ENCODE assay signal across 1 cellular context in the genomic region with DNA sequence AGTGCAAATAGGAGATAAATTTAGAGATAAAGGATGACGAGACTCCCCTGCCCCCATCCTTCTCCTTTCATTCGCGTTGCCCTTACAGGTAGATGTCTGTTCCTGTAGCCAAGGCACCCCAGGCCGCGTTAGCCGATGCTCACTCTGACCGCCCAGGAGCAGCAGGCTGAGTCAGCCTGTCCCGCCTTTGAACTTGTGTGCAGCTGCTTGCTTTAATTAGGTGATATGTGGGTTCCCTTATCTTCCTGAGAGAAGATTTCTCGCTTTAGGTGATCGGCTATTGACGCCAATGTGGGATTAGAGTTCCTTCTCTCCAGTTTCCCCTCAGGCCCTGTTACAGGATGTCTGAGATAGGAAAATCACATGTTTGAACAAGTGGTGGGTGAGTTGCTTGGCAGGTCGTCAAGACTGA.
TF ChIP-seq lines count a peak whose summit lies in the region.

No MANE protein-coding gene starts in this region.

TF ChIP-seq in K562, 482 proteins besides CTCF, POLR2A, EP300 and RAD21 (continued from another document and continues in another):
- TF ChIP-seq, protein P1, sequence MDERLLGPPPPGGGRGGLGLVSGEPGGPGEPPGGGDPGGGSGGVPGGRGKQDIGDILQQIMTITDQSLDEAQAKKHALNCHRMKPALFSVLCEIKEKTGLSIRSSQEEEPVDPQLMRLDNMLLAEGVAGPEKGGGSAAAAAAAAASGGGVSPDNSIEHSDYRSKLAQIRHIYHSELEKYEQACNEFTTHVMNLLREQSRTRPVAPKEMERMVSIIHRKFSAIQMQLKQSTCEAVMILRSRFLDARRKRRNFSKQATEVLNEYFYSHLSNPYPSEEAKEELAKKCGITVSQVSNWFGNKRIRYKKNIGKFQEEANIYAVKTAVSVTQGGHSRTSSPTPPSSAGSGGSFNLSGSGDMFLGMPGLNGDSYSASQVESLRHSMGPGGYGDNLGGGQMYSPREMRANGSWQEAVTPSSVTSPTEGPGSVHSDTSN (CRISPR knock-in tag; IDR thresholded peaks at IDR 0.05; ENCODE audit: low read depth), result no peak
- TF ChIP-seq, protein P1 (tag; conservative IDR thresholded peaks at IDR 0.05; ENCODE audit: low read depth), result no peak
- TF ChIP-seq PTTG1 (tag; IDR thresholded peaks at IDR 0.05; ENCODE audit: low read depth) (no peak), ZNF436 (CRISPR knock-in tag; IDR thresholded peaks at IDR 0.05) (no peak), ZNF23 (CRISPR knock-in tag; IDR thresholded peaks at IDR 0.05) (no peak), KDM5B (IDR thresholded peaks at IDR 0.05; ENCODE audit: insufficient replicate concordance, low read depth, low read length) (no peak), EP400 (IDR thresholded peaks at IDR 0.05) (no peak), SP1 (CRISPR knock-in tag; IDR thresholded peaks at IDR 0.05) (no peak), PHB (CRISPR knock-in tag; IDR thresholded peaks at IDR 0.05) (no peak), ZNF830 (CRISPR knock-in tag; IDR thresholded peaks at IDR 0.05) (no peak), HDGF (IDR thresholded peaks at IDR 0.05) (no peak), GATA2 (CRISPR knock-in tag; IDR thresholded peaks at IDR 0.05) (peak; percentile 50; the same call in 1 of the 2 replicates), HDAC3 (IDR thresholded peaks at IDR 0.05; ENCODE audit: borderline replicate concordance, partially characterized antibody) (no peak), EGR1 (conservative IDR thresholded peaks at IDR 0.05) (no peak), EWSR1 (IDR thresholded peaks at IDR 0.05; ENCODE audit: borderline replicate concordance, low read depth, partially characterized antibody) (no peak), HMGN3 (IDR thresholded peaks at IDR 0.05; ENCODE audit: borderline replicate concordance, extremely low read depth, insufficient read length, low read depth, low read length) (no peak), SRSF1 (IDR thresholded peaks at IDR 0.05; ENCODE audit: low read depth, low read length) (no peak), CBX1 (IDR thresholded peaks at IDR 0.05; ENCODE audit: low read depth) (no peak), ZNF41 (CRISPR knock-in tag; conservative IDR thresholded peaks at IDR 0.05) (no peak), RBM39 (optimal IDR thresholded peaks at IDR 0.05; ENCODE audit: low read depth, low read length) (no peak), SAFB (IDR thresholded peaks at IDR 0.05; ENCODE audit: borderline replicate concordance, low read depth, low read length) (no peak), TCF7 (IDR thresholded peaks at IDR 0.05; ENCODE audit: borderline replicate concordance) (peak; percentile 87; the same call in 1 of the 2 replicates), NEUROD1 (IDR thresholded peaks at IDR 0.05; ENCODE audit: borderline replicate concordance, low read depth, low read length, partially characterized antibody) (no peak), BCL6 (CRISPR knock-in tag; IDR thresholded peaks at IDR 0.05) (no peak), SMARCA5 (IDR thresholded peaks at IDR 0.05) (no peak), BMI1 (IDR thresholded peaks at IDR 0.05; ENCODE audit: low read length) (no peak), ZNF24 (IDR thresholded peaks at IDR 0.05) (no peak), ZC3H11A (IDR thresholded peaks at IDR 0.05; ENCODE audit: low read depth, low read length) (no peak), SMARCC2 (IDR thresholded peaks at IDR 0.05; ENCODE audit: low read depth) (no peak), PHB2 (IDR thresholded peaks at IDR 0.05; ENCODE audit: low read depth) (no peak), NR2F6 (CRISPR knock-in tag; IDR thresholded peaks at IDR 0.05) (no peak), DIDO1 (tag; IDR thresholded peaks at IDR 0.05; ENCODE audit: low read depth) (no peak), L3MBTL2 (IDR thresholded peaks at IDR 0.05) (no peak), ZNF445 (CRISPR knock-in tag; IDR thresholded peaks at IDR 0.05; ENCODE audit: low read depth) (no peak), CXXC5 (CRISPR knock-in tag; IDR thresholded peaks at IDR 0.05) (peak; percentile 59), ZNF778 (CRISPR knock-in tag; IDR thresholded peaks at IDR 0.05) (no peak), TAF1 (IDR thresholded peaks at IDR 0.05; ENCODE audit: control insufficient read depth, extremely low read depth, insufficient read depth, low read length, severe bottlenecking) (no peak), FOXM1 (IDR thresholded peaks at IDR 0.05; ENCODE audit: low read depth) (no peak), FOXM1 (CRISPR knock-in tag; IDR thresholded peaks at IDR 0.05; ENCODE audit: low read depth) (no peak), POLR2AphosphoS5 (IDR thresholded peaks at IDR 0.05; ENCODE audit: control insufficient read depth, insufficient read depth, low read depth, low read length) (peak; percentile 30; the same call in 1 of the 2 replicates), ZZZ3 (IDR thresholded peaks at IDR 0.05) (no peak), PHF20 (IDR thresholded peaks at IDR 0.05; ENCODE audit: partially characterized antibody) (no peak), ZNF644 (tag; IDR thresholded peaks at IDR 0.05; ENCODE audit: low read depth) (no peak), NFE2L1 (tag; IDR thresholded peaks at IDR 0.05; ENCODE audit: borderline replicate concordance, low read depth) (no peak), E2F3 (CRISPR knock-in tag; IDR thresholded peaks at IDR 0.05) (no peak), JUND (IDR thresholded peaks at IDR 0.05; ENCODE audit: borderline replicate concordance, low read depth, low read length) (peak; percentile 67), JUND (tag; IDR thresholded peaks at IDR 0.05; ENCODE audit: borderline replicate concordance, low read depth, low read length) (peak; percentile 83; the same call in 1 of the 3 replicates), RB1 (IDR thresholded peaks at IDR 0.05; ENCODE audit: low read depth) (no peak), TAF9B (IDR thresholded peaks at IDR 0.05; ENCODE audit: partially characterized antibody) (no peak)
- TF ChIP-seq, protein P2, sequence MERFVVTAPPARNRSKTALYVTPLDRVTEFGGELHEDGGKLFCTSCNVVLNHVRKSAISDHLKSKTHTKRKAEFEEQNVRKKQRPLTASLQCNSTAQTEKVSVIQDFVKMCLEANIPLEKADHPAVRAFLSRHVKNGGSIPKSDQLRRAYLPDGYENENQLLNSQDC (CRISPR knock-in tag; IDR thresholded peaks at IDR 0.05), result no peak
- TF ChIP-seq, protein P3, sequence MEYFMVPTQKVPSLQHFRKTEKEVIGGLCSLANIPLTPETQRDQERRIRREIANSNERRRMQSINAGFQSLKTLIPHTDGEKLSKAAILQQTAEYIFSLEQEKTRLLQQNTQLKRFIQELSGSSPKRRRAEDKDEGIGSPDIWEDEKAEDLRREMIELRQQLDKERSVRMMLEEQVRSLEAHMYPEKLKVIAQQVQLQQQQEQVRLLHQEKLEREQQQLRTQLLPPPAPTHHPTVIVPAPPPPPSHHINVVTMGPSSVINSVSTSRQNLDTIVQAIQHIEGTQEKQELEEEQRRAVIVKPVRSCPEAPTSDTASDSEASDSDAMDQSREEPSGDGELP (CRISPR knock-in tag; IDR thresholded peaks at IDR 0.05; ENCODE audit: borderline replicate concordance), result peak; percentile 75; the same call in 1 of the 2 replicates
- TF ChIP-seq, protein P4, sequence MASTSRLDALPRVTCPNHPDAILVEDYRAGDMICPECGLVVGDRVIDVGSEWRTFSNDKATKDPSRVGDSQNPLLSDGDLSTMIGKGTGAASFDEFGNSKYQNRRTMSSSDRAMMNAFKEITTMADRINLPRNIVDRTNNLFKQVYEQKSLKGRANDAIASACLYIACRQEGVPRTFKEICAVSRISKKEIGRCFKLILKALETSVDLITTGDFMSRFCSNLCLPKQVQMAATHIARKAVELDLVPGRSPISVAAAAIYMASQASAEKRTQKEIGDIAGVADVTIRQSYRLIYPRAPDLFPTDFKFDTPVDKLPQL (IDR thresholded peaks at IDR 0.05; ENCODE audit: extremely low read depth, insufficient read length), result no peak
- TF ChIP-seq, protein P5, sequence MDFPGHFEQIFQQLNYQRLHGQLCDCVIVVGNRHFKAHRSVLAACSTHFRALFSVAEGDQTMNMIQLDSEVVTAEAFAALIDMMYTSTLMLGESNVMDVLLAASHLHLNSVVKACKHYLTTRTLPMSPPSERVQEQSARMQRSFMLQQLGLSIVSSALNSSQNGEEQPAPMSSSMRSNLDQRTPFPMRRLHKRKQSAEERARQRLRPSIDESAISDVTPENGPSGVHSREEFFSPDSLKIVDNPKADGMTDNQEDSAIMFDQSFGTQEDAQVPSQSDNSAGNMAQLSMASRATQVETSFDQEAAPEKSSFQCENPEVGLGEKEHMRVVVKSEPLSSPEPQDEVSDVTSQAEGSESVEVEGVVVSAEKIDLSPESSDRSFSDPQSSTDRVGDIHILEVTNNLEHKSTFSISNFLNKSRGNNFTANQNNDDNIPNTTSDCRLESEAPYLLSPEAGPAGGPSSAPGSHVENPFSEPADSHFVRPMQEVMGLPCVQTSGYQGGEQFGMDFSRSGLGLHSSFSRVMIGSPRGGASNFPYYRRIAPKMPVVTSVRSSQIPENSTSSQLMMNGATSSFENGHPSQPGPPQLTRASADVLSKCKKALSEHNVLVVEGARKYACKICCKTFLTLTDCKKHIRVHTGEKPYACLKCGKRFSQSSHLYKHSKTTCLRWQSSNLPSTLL (IDR thresholded peaks at IDR 0.05), result no peak
- TF ChIP-seq, protein P6, sequence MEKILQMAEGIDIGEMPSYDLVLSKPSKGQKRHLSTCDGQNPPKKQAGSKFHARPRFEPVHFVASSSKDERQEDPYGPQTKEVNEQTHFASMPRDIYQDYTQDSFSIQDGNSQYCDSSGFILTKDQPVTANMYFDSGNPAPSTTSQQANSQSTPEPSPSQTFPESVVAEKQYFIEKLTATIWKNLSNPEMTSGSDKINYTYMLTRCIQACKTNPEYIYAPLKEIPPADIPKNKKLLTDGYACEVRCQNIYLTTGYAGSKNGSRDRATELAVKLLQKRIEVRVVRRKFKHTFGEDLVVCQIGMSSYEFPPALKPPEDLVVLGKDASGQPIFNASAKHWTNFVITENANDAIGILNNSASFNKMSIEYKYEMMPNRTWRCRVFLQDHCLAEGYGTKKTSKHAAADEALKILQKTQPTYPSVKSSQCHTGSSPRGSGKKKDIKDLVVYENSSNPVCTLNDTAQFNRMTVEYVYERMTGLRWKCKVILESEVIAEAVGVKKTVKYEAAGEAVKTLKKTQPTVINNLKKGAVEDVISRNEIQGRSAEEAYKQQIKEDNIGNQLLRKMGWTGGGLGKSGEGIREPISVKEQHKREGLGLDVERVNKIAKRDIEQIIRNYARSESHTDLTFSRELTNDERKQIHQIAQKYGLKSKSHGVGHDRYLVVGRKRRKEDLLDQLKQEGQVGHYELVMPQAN (IDR thresholded peaks at IDR 0.05; ENCODE audit: borderline replicate concordance), result no peak
- TF ChIP-seq, protein P7, sequence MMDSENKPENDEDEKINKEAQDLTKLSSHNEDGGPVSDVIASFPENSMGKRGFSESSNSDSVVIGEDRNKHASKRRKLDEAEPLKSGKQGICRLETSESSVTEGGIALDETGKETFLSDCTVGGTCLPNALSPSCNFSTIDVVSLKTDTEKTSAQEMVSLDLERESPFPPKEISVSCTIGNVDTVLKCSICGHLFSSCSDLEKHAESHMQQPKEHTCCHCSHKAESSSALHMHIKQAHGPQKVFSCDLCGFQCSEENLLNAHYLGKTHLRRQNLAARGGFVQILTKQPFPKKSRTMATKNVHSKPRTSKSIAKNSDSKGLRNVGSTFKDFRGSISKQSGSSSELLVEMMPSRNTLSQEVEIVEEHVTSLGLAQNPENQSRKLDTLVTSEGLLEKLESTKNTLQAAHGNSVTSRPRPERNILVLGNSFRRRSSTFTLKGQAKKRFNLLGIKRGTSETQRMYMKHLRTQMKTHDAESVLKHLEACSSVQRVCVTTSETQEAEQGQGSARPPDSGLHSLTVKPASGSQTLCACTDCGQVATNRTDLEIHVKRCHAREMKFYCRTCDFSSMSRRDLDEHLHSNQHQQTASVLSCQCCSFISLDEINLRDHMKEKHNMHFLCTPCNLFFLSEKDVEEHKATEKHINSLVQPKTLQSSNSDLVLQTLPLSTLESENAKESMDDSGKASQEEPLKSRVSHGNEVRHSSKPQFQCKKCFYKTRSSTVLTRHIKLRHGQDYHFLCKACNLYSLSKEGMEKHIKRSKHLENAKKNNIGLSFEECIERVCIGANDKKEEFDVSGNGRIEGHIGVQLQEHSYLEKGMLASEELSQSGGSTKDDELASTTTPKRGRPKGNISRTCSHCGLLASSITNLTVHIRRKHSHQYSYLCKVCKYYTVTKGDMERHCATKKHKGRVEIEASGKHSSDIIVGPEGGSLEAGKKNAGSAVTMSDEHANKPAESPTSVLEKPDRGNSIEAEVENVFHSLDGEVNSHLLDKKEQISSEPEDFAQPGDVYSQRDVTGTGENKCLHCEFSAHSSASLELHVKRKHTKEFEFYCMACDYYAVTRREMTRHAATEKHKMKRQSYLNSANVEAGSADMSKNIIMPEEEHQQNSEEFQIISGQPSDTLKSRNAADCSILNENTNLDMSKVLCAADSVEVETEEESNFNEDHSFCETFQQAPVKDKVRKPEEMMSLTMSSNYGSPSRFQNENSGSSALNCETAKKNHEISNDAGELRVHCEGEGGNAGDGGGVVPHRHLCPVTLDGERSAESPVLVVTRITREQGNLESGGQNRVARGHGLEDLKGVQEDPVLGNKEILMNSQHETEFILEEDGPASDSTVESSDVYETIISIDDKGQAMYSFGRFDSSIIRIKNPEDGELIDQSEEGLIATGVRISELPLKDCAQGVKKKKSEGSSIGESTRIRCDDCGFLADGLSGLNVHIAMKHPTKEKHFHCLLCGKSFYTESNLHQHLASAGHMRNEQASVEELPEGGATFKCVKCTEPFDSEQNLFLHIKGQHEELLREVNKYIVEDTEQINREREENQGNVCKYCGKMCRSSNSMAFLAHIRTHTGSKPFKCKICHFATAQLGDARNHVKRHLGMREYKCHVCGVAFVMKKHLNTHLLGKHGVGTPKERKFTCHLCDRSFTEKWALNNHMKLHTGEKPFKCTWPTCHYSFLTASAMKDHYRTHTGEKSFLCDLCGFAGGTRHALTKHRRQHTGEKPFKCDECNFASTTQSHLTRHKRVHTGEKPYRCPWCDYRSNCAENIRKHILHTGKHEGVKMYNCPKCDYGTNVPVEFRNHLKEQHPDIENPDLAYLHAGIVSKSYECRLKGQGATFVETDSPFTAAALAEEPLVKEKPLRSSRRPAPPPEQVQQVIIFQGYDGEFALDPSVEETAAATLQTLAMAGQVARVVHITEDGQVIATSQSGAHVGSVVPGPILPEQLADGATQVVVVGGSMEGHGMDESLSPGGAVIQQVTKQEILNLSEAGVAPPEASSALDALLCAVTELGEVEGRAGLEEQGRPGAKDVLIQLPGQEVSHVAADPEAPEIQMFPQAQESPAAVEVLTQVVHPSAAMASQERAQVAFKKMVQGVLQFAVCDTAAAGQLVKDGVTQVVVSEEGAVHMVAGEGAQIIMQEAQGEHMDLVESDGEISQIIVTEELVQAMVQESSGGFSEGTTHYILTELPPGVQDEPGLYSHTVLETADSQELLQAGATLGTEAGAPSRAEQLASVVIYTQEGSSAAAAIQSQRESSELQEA (IDR thresholded peaks at IDR 0.05; ENCODE audit: low read depth), result no peak
